1 cellular context compared by ENCODE assay signal in the genomic region with DNA sequence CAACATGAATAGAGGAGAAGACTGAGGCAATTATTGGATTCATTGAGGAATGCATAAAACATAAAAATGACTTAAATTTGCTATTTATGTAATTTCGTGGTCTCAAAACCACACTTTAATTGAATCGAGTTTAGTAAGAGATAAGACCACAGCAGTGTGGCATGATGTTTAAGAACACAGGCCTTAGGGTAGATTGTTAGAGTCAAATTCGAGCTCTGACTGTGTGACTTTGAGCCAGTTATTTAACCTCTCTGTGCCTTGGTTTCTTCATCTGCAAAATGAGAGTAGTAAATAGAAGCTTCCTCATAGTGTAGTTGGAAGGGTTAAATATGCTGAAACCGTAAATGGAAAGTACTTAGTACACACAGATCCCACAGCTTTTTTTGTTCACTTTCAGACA.
A peak's percentile ranks its signal among the peaks of the same experiment; 100 is the strongest.
TF ChIP-seq lines count a peak whose summit lies in the region.

No MANE protein-coding gene starts in this region.

TF ChIP-seq in WTC11, 78 proteins besides CTCF, POLR2A, EP300 and RAD21 (continued from another document):
- TF ChIP-seq, protein P1, sequence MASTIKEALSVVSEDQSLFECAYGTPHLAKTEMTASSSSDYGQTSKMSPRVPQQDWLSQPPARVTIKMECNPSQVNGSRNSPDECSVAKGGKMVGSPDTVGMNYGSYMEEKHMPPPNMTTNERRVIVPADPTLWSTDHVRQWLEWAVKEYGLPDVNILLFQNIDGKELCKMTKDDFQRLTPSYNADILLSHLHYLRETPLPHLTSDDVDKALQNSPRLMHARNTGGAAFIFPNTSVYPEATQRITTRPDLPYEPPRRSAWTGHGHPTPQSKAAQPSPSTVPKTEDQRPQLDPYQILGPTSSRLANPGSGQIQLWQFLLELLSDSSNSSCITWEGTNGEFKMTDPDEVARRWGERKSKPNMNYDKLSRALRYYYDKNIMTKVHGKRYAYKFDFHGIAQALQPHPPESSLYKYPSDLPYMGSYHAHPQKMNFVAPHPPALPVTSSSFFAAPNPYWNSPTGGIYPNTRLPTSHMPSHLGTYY (CRISPR knock-in tag; IDR thresholded peaks at IDR 0.05): peak; percentile 81; the same call in 1 of the 2 replicates
- TF ChIP-seq, protein P2, sequence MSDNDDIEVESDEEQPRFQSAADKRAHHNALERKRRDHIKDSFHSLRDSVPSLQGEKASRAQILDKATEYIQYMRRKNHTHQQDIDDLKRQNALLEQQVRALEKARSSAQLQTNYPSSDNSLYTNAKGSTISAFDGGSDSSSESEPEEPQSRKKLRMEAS (CRISPR knock-in tag; IDR thresholded peaks at IDR 0.05): no peak
- TF ChIP-seq FOXP1 (CRISPR knock-in tag; IDR thresholded peaks at IDR 0.05; ENCODE audit: borderline replicate concordance): no peak
- TF ChIP-seq CREB1 (CRISPR knock-in tag; IDR thresholded peaks at IDR 0.05): no peak
- TF ChIP-seq, protein P3, sequence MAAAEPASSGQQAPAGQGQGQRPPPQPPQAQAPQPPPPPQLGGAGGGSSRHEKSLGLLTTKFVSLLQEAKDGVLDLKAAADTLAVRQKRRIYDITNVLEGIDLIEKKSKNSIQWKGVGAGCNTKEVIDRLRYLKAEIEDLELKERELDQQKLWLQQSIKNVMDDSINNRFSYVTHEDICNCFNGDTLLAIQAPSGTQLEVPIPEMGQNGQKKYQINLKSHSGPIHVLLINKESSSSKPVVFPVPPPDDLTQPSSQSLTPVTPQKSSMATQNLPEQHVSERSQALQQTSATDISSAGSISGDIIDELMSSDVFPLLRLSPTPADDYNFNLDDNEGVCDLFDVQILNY (CRISPR knock-in tag; IDR thresholded peaks at IDR 0.05): no peak
- TF ChIP-seq, protein P4, sequence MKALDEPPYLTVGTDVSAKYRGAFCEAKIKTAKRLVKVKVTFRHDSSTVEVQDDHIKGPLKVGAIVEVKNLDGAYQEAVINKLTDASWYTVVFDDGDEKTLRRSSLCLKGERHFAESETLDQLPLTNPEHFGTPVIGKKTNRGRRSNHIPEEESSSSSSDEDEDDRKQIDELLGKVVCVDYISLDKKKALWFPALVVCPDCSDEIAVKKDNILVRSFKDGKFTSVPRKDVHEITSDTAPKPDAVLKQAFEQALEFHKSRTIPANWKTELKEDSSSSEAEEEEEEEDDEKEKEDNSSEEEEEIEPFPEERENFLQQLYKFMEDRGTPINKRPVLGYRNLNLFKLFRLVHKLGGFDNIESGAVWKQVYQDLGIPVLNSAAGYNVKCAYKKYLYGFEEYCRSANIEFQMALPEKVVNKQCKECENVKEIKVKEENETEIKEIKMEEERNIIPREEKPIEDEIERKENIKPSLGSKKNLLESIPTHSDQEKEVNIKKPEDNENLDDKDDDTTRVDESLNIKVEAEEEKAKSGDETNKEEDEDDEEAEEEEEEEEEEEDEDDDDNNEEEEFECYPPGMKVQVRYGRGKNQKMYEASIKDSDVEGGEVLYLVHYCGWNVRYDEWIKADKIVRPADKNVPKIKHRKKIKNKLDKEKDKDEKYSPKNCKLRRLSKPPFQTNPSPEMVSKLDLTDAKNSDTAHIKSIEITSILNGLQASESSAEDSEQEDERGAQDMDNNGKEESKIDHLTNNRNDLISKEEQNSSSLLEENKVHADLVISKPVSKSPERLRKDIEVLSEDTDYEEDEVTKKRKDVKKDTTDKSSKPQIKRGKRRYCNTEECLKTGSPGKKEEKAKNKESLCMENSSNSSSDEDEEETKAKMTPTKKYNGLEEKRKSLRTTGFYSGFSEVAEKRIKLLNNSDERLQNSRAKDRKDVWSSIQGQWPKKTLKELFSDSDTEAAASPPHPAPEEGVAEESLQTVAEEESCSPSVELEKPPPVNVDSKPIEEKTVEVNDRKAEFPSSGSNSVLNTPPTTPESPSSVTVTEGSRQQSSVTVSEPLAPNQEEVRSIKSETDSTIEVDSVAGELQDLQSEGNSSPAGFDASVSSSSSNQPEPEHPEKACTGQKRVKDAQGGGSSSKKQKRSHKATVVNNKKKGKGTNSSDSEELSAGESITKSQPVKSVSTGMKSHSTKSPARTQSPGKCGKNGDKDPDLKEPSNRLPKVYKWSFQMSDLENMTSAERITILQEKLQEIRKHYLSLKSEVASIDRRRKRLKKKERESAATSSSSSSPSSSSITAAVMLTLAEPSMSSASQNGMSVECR (CRISPR knock-in tag; IDR thresholded peaks at IDR 0.05; ENCODE audit: borderline replicate concordance): no peak
- no peak for TF ChIP-seq ZNF219 (CRISPR knock-in tag; IDR thresholded peaks at IDR 0.05; ENCODE audit: borderline replicate concordance)
- TF ChIP-seq, protein P5, sequence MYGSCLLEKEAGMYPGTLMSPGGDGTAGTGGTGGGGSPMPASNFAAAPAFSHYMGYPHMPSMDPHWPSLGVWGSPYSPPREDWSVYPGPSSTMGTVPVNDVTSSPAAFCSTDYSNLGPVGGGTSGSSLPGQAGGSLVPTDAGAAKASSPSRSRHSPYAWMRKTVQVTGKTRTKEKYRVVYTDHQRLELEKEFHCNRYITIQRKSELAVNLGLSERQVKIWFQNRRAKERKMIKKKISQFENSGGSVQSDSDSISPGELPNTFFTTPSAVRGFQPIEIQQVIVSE (CRISPR knock-in tag; IDR thresholded peaks at IDR 0.05; ENCODE audit: borderline replicate concordance): no peak
- TF ChIP-seq OVOL2 (CRISPR knock-in tag; IDR thresholded peaks at IDR 0.05; ENCODE audit: borderline replicate concordance): no peak
- no peak for TF ChIP-seq NR3C1 (CRISPR knock-in tag; conservative IDR thresholded peaks at IDR 0.05; ENCODE audit: low read depth)
- TF ChIP-seq, protein P6, sequence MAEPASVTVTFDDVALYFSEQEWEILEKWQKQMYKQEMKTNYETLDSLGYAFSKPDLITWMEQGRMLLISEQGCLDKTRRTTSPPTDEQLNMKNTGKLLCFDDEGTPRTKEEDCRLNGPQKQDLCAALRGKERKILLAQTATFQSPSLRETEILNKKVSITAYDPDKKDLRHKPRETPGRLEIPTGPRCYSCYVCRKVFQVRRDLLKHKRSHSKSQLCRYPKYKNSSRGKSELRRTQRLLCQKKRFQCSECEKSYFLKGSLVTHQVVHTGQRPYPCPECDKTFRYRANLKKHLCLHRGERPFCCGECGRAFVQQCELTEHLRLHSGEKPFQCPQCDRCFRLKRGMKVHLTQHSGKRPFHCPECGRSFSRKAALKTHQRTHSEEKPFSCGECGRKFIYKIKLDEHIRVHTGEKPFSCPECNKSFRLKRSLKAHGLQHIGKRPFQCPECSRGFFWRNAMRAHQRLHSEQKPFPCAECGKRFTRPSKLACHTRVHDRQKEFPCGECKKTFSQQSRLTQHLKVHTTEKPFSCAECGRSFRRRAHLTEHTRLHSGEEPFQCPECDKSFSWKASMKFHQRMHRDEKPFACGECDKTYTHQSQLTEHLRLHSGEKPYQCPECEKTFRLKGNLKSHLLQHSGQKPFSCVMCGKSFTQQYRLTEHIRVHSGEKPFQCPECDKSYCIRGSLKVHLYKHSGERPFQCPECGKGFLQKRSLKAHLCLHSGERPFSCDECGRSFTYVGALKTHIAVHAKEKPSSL (CRISPR knock-in tag; conservative IDR thresholded peaks at IDR 0.05): peak; percentile 88
- no peak for TF ChIP-seq ZNF232 (CRISPR knock-in tag; IDR thresholded peaks at IDR 0.05)
- TF ChIP-seq, protein P7, sequence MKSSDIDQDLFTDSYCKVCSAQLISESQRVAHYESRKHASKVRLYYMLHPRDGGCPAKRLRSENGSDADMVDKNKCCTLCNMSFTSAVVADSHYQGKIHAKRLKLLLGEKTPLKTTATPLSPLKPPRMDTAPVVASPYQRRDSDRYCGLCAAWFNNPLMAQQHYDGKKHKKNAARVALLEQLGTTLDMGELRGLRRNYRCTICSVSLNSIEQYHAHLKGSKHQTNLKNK (CRISPR knock-in tag; IDR thresholded peaks at IDR 0.05): peak; percentile 18; the same call in 1 of the 2 replicates
- TF ChIP-seq, protein P8, sequence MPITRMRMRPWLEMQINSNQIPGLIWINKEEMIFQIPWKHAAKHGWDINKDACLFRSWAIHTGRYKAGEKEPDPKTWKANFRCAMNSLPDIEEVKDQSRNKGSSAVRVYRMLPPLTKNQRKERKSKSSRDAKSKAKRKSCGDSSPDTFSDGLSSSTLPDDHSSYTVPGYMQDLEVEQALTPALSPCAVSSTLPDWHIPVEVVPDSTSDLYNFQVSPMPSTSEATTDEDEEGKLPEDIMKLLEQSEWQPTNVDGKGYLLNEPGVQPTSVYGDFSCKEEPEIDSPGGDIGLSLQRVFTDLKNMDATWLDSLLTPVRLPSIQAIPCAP (CRISPR knock-in tag; IDR thresholded peaks at IDR 0.05): no peak
- no peak for TF ChIP-seq NR2C2 (CRISPR knock-in tag; IDR thresholded peaks at IDR 0.05)
- TF ChIP-seq ZNF121 (CRISPR knock-in tag; IDR thresholded peaks at IDR 0.05): no peak
- no peak for TF ChIP-seq ETV6 (CRISPR knock-in tag; IDR thresholded peaks at IDR 0.05)
- TF ChIP-seq, protein P9, sequence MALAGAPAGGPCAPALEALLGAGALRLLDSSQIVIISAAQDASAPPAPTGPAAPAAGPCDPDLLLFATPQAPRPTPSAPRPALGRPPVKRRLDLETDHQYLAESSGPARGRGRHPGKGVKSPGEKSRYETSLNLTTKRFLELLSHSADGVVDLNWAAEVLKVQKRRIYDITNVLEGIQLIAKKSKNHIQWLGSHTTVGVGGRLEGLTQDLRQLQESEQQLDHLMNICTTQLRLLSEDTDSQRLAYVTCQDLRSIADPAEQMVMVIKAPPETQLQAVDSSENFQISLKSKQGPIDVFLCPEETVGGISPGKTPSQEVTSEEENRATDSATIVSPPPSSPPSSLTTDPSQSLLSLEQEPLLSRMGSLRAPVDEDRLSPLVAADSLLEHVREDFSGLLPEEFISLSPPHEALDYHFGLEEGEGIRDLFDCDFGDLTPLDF (CRISPR knock-in tag; IDR thresholded peaks at IDR 0.05): no peak
- no peak for TF ChIP-seq JUN (CRISPR knock-in tag; IDR thresholded peaks at IDR 0.05)
- TF ChIP-seq ZNF317 (CRISPR knock-in tag; IDR thresholded peaks at IDR 0.05; ENCODE audit: borderline replicate concordance, low read depth): no peak
- peak; percentile 54; the same call in 1 of the 2 replicates for TF ChIP-seq PRRX2 (CRISPR knock-in tag; IDR thresholded peaks at IDR 0.05)
- TF ChIP-seq, protein P10, sequence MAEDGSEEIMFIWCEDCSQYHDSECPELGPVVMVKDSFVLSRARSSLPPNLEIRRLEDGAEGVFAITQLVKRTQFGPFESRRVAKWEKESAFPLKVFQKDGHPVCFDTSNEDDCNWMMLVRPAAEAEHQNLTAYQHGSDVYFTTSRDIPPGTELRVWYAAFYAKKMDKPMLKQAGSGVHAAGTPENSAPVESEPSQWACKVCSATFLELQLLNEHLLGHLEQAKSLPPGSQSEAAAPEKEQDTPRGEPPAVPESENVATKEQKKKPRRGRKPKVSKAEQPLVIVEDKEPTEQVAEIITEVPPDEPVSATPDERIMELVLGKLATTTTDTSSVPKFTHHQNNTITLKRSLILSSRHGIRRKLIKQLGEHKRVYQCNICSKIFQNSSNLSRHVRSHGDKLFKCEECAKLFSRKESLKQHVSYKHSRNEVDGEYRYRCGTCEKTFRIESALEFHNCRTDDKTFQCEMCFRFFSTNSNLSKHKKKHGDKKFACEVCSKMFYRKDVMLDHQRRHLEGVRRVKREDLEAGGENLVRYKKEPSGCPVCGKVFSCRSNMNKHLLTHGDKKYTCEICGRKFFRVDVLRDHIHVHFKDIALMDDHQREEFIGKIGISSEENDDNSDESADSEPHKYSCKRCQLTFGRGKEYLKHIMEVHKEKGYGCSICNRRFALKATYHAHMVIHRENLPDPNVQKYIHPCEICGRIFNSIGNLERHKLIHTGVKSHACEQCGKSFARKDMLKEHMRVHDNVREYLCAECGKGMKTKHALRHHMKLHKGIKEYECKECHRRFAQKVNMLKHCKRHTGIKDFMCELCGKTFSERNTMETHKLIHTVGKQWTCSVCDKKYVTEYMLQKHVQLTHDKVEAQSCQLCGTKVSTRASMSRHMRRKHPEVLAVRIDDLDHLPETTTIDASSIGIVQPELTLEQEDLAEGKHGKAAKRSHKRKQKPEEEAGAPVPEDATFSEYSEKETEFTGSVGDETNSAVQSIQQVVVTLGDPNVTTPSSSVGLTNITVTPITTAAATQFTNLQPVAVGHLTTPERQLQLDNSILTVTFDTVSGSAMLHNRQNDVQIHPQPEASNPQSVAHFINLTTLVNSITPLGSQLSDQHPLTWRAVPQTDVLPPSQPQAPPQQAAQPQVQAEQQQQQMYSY (CRISPR knock-in tag; IDR thresholded peaks at IDR 0.05): no peak
- peak; percentile 59; the same call in 1 of the 2 replicates for TF ChIP-seq NFATC4 (CRISPR knock-in tag; IDR thresholded peaks at IDR 0.05)
- TF ChIP-seq SOX15 (CRISPR knock-in tag; IDR thresholded peaks at IDR 0.05): no peak
- TF ChIP-seq TP53 (CRISPR knock-in tag; IDR thresholded peaks at IDR 0.05): no peak
- no peak for TF ChIP-seq ATF1 (CRISPR knock-in tag; IDR thresholded peaks at IDR 0.05)
- peak; percentile 74; the same call in 1 of the 2 replicates for TF ChIP-seq ZNF671 (CRISPR knock-in tag; IDR thresholded peaks at IDR 0.05)
- peak; percentile 81 for TF ChIP-seq ZNF416 (CRISPR knock-in tag; IDR thresholded peaks at IDR 0.05)
- no peak for TF ChIP-seq ZNF263 (CRISPR knock-in tag; IDR thresholded peaks at IDR 0.05; ENCODE audit: low read depth)
- TF ChIP-seq RORB (CRISPR knock-in tag; IDR thresholded peaks at IDR 0.05): no peak
- TF ChIP-seq HMGA2 (CRISPR knock-in tag; IDR thresholded peaks at IDR 0.05): no peak
- TF ChIP-seq, protein P11, sequence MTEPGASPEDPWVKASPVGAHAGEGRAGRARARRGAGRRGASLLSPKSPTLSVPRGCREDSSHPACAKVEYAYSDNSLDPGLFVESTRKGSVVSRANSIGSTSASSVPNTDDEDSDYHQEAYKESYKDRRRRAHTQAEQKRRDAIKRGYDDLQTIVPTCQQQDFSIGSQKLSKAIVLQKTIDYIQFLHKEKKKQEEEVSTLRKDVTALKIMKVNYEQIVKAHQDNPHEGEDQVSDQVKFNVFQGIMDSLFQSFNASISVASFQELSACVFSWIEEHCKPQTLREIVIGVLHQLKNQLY (CRISPR knock-in tag; IDR thresholded peaks at IDR 0.05): no peak
- no peak for TF ChIP-seq ZNF396 (CRISPR knock-in tag; IDR thresholded peaks at IDR 0.05; ENCODE audit: borderline replicate concordance)
- no peak for TF ChIP-seq ESRRA (CRISPR knock-in tag; IDR thresholded peaks at IDR 0.05; ENCODE audit: borderline replicate concordance)
